16 cellular contexts compared by ENCODE assay signal in genomic region chr19:33675501-33676124, GRCh38. TPM values are rescaled to one million over a fixed set of nuclear protein-coding genes. Genes with fewer than 3 reads are reported as not detected.
"Had no signal": no experiment of that assay in that cellular context is flagged by ENCODE, and none has a peak within 500 bp of the region (broad histone marks: within the 10 kb centered on the region; RNA-seq: fewer than 3 reads in every experiment).

No MANE protein-coding gene starts in this region.

- H3K36me3 ChIP-seq: gastroesophageal sphincter, lower lobe of right lung, thoracic aorta had no signal

- H3K27ac ChIP-seq: epithelial cell of prostate, gastroesophageal sphincter, lower lobe of right lung, psoas muscle, thoracic aorta had no signal

- DNase-seq: activated CD4-positive, alpha-beta memory T cell treated with anti-CD3 and anti-CD28 coated beads for 36 hours; activated CD4-positive, CD25-positive, alpha-beta regulatory T cell treated with anti-CD3 and anti-CD28 coated beads, Interleukin-2, amount 50 U/mL, for 72 hours; activated naive CD4-positive, alpha-beta T cell treated with anti-CD3 and anti-CD28 coated beads, Interleukin-2, amount 10 ng/mL, durations not matched to agents 7 days and 5 days; effector memory CD8-positive, alpha-beta T cell; lower lobe of right lung; naive thymus-derived CD4-positive, alpha-beta T cell; occipital lobe; psoas muscle; stimulated activated CD4-positive, alpha-beta T cell treated with anti-CD3 and anti-CD28 coated beads, Interleukin-4, amount 100 ng/mL, for 1 hour; stimulated activated CD8-positive, alpha-beta memory T cell treated with anti-CD3 and anti-CD28 coated beads, Interleukin-4, amount 100 ng/mL, for 48 hours had no signal

- H3K4me3 ChIP-seq: gastroesophageal sphincter, lower lobe of right lung, psoas muscle, thoracic aorta had no signal

- H3K36me3 Mint-ChIP-seq: activated CD4-positive, alpha-beta memory T cell treated with anti-CD3 and anti-CD28 coated beads for 36 hours; activated naive CD4-positive, alpha-beta T cell treated with anti-CD3 and anti-CD28 coated beads, Interleukin-2, amount 10 ng/mL, durations not matched to agents 7 days and 5 days; naive thymus-derived CD4-positive, alpha-beta T cell had no signal

- H3K27me3 Mint-ChIP-seq: activated naive CD4-positive, alpha-beta T cell treated with anti-CD3 and anti-CD28 coated beads, Interleukin-2, amount 10 ng/mL, durations not matched to agents 7 days and 5 days had no signal

- ATAC-seq: effector memory CD8-positive, alpha-beta T cell; gastroesophageal sphincter; lower lobe of right lung; naive thymus-derived CD4-positive, alpha-beta T cell; psoas muscle had no signal

- H3K4me1 ChIP-seq: gastroesophageal sphincter, lower lobe of right lung, psoas muscle had no signal

- H3K27ac Mint-ChIP-seq: activated CD4-positive, alpha-beta memory T cell treated with anti-CD3 and anti-CD28 coated beads for 36 hours; activated naive CD4-positive, alpha-beta T cell treated with anti-CD3 and anti-CD28 coated beads, Interleukin-2, amount 10 ng/mL, durations not matched to agents 7 days and 5 days; activated T-helper 1 cell treated with anti-CD3 and anti-CD28 coated beads, Interleukin-12 subunit alpha, Interleukin-12 subunit beta, Interleukin-2, Interleukin-4 antibody, amounts not matched to agents 30 ng/mL and 10 ng/mL and 1 ng/mL, durations not matched to agents 14 hours and 24 hours and 36 hours; effector memory CD8-positive, alpha-beta T cell; naive thymus-derived CD4-positive, alpha-beta T cell; stimulated activated naive CD8-positive, alpha-beta T cell treated with anti-CD3 and anti-CD28 coated beads, Interleukin-15, Interleukin-2, amounts not matched to agents 100 ng/mL and 50 ng/mL, for 24 hours; T-helper 2 cell treated with Interferon-gamma antibody and Interleukin-4, amounts not matched to agents 5 μg/mL and 100 μg/mL, for 36 hours had no signal

- H3K9me3 ChIP-seq: gastroesophageal sphincter, lower lobe of right lung, psoas muscle, thoracic aorta had no signal

- H3K9me3 Mint-ChIP-seq: activated CD4-positive, alpha-beta memory T cell treated with anti-CD3 and anti-CD28 coated beads for 36 hours; activated naive CD4-positive, alpha-beta T cell treated with anti-CD3 and anti-CD28 coated beads, Interleukin-2, amount 10 ng/mL, durations not matched to agents 7 days and 5 days; activated T-helper 1 cell treated with anti-CD3 and anti-CD28 coated beads, Interleukin-12 subunit alpha, Interleukin-12 subunit beta, Interleukin-2, Interleukin-4 antibody, amounts not matched to agents 30 ng/mL and 10 ng/mL and 1 ng/mL, durations not matched to agents 14 hours and 24 hours and 36 hours; effector memory CD8-positive, alpha-beta T cell; stimulated activated naive CD8-positive, alpha-beta T cell treated with anti-CD3 and anti-CD28 coated beads, Interleukin-15, Interleukin-2, amounts not matched to agents 100 ng/mL and 50 ng/mL, for 24 hours; T-helper 2 cell treated with Interferon-gamma antibody and Interleukin-4, amounts not matched to agents 5 μg/mL and 100 μg/mL, for 36 hours had no signal

- H3K4me3 Mint-ChIP-seq: activated CD4-positive, alpha-beta memory T cell treated with anti-CD3 and anti-CD28 coated beads for 36 hours; activated naive CD4-positive, alpha-beta T cell treated with anti-CD3 and anti-CD28 coated beads, Interleukin-2, amount 10 ng/mL, durations not matched to agents 7 days and 5 days; activated T-helper 1 cell treated with anti-CD3 and anti-CD28 coated beads, Interleukin-12 subunit alpha, Interleukin-12 subunit beta, Interleukin-2, Interleukin-4 antibody, amounts not matched to agents 30 ng/mL and 10 ng/mL and 1 ng/mL, durations not matched to agents 14 hours and 24 hours and 36 hours; effector memory CD8-positive, alpha-beta T cell; naive thymus-derived CD4-positive, alpha-beta T cell; stimulated activated naive CD8-positive, alpha-beta T cell treated with anti-CD3 and anti-CD28 coated beads, Interleukin-15, Interleukin-2, amounts not matched to agents 100 ng/mL and 50 ng/mL, for 24 hours; T-helper 2 cell treated with Interferon-gamma antibody and Interleukin-4, amounts not matched to agents 5 μg/mL and 100 μg/mL, for 36 hours had no signal

- H3K4me1 Mint-ChIP-seq: activated naive CD4-positive, alpha-beta T cell treated with anti-CD3 and anti-CD28 coated beads, Interleukin-2, amount 10 ng/mL, durations not matched to agents 7 days and 5 days; naive thymus-derived CD4-positive, alpha-beta T cell had no signal

RNA-seq across cellular contexts. Expression of gene CHST8, which starts 53.9 kb away (rescaled TPM):
- total RNA-seq: activated CD4-positive, alpha-beta memory T cell treated with anti-CD3 and anti-CD28 coated beads for 36 hours; activated T-helper 1 cell treated with anti-CD3 and anti-CD28 coated beads, Interleukin-12 subunit alpha, Interleukin-12 subunit beta, Interleukin-2, Interleukin-4 antibody, amounts not matched to agents 30 ng/mL and 10 ng/mL and 1 ng/mL, durations not matched to agents 14 hours and 24 hours and 36 hours; lower lobe of right lung; naive thymus-derived CD4-positive, alpha-beta T cell had no signal
